ENCODE assay signal across 8 cellular contexts in genomic region chr10:132185601-132186487, GRCh38. TPM values are rescaled to one million over a fixed set of nuclear protein-coding genes. Genes with fewer than 3 reads are reported as not detected.
DNase-seq lines count a peak whose midpoint lies in the region; ATAC-seq and TF ChIP-seq lines count a peak whose summit lies in the region.

No MANE protein-coding gene starts in this region.

- H4K20me1 ChIP-seq in fibroblast of lung (ENCODE audit: control insufficient read depth, extremely low read depth, insufficient read depth, low read length) = no peaks in the 10 kb centered on the region

- no peak overlapping the region for H3K9ac ChIP-seq in fibroblast of lung (ENCODE audit: insufficient read depth, low read length)

- peaks cover 13% of the 10 kb centered on the region for H3K4me1 Mint-ChIP-seq in osteocyte (ENCODE audit: unreplicated experiment)

- no peaks in the 10 kb centered on the region for H3K9me3 ChIP-seq in fibroblast of lung (ENCODE audit: control insufficient read depth, insufficient read depth, low read depth, low read length)

- H3K27me3 ChIP-seq in fibroblast of lung (ENCODE audit: control insufficient read depth, insufficient read depth, low read length) = peaks cover 19% of the 10 kb centered on the region

- peak overlapping the region in 1 of 4 experiments; percentile 42 for H3K4me3 ChIP-seq in fibroblast of lung (replicated peaks in 1 of 4; ENCODE audit: control extremely low read depth in 1 of 4, insufficient read depth in 1 of 4, low read depth in 3 of 4, low read length in 4 of 4)

- no peak overlapping the region for H3K27ac Mint-ChIP-seq in osteocyte (ENCODE audit: unreplicated experiment)

- H3K36me3 Mint-ChIP-seq in osteocyte (ENCODE audit: unreplicated experiment) = peaks cover 8% of the 10 kb centered on the region

- no peaks in the 10 kb centered on the region for H3K9me3 Mint-ChIP-seq in osteocyte (ENCODE audit: unreplicated experiment)

- H3K4me3 Mint-ChIP-seq in osteocyte (ENCODE audit: unreplicated experiment) = peak overlapping the region; percentile 54

- no peak overlapping the region for H3K27ac ChIP-seq in fibroblast of lung (ENCODE audit: insufficient read depth, low read length)

- H2AFZ ChIP-seq in fibroblast of lung (ENCODE audit: low read length) = no peak overlapping the region

- TF ChIP-seq CTCF in fibroblast of lung (conservative IDR thresholded peaks at IDR 0.05 in 1 of 2, IDR thresholded peaks at IDR 0.05 in 1 of 2; ENCODE audit: low read depth in 1 of 2, low read length in 2 of 2) (no peak), osteocyte (IDR thresholded peaks at IDR 0.05) (no peak)

- H3K4me1 ChIP-seq in fibroblast of lung (ENCODE audit: control insufficient read depth, extremely low read depth, insufficient read depth, low read length) = no peaks in the 10 kb centered on the region

- ATAC-seq in GM21515 (IDR thresholded peaks at IDR 0.05; ENCODE audit: unreplicated experiment) (no peak), GM21528 (IDR thresholded peaks at IDR 0.05; ENCODE audit: low FRiP score, unreplicated experiment) (no peak)

- H3K79me2 ChIP-seq in fibroblast of lung (ENCODE audit: control insufficient read depth, insufficient read depth, low read length) = no peaks in the 10 kb centered on the region

- H3K27me3 Mint-ChIP-seq in osteocyte (ENCODE audit: unreplicated experiment) = peaks cover 40% of the 10 kb centered on the region

- DNase-seq in NCI-H2171 treated with DMSO at 0.1 percent for 48 hours (lab: John Stamatoyannopoulos, UW) (peak; percentile 4), NCI-H2171 (lab: John Stamatoyannopoulos, UW) (no peak), activated T-cell treated with anti-CD3 and anti-CD28 coated beads for 48 hours (ENCODE audit: low read depth) (peak; percentile 53), fibroblast of lung (ENCODE audit: low read depth in 2 of 2) (peak; percentile 20 to 22), osteocyte (ENCODE audit: extremely low spot score, unreplicated experiment) (no peak), SHP77 (lab: John Stamatoyannopoulos, UW) (no peak)

- no peak overlapping the region for H3K4me2 ChIP-seq in fibroblast of lung (ENCODE audit: extremely low read depth, insufficient read depth, low read length)

- H3K36me3 ChIP-seq in fibroblast of lung (ENCODE audit: control insufficient read depth, insufficient read depth, low read length) = no peaks in the 10 kb centered on the region

RNA-seq across cellular contexts. Expression of gene DPYSL4, which starts 0.9 kb away (rescaled TPM):
- total RNA-seq in fibroblast of lung = 0.26 and 0.83 TPM in 2 replicates
- 1.1 and 1.4 TPM in 2 replicates for polyA plus RNA-seq in fibroblast of lung
- 3.1 and 3.4 TPM in 2 replicates for polyA plus RNA-seq in fibroblast of lung (2012)
- 1.2 and 2.3 TPM in 2 replicates for polyA minus RNA-seq in fibroblast of lung (ENCODE audit: low replicate concordance)
- total RNA-seq in osteocyte = 33.8 and 34.7 TPM in 2 replicates

Comparison
In these comparisons a context has a peak if more than half of its experiments do, and no peak if none do; other contexts are left out.
1. DNase-seq: peak in NCI-H2171 treated with DMSO at 0.1 percent for 48 hours (single experiment), activated T-cell treated with anti-CD3 and anti-CD28 coated beads for 48 hours (single experiment) and fibroblast of lung (2 of 2); none in NCI-H2171 (single experiment), osteocyte (single experiment) and SHP77 (0 of 2).
2. RNA of gene DPYSL4, which starts 0.9 kb away (total RNA-seq): 33.8 to 34.7 TPM in osteocyte; 0.26 to 0.83 TPM in fibroblast of lung; every median in the first group is over 10 times any median in the second.